Comparison of ENCODE assay signal across 10 cellular contexts in genomic region chr5:73436535-73437125, GRCh38. TPM values are rescaled to one million over a fixed set of nuclear protein-coding genes. Genes with fewer than 3 reads are reported as not detected.
DNase-seq lines count a peak whose midpoint lies in the region; ATAC-seq, FAIRE-seq and TF ChIP-seq lines count a peak whose summit lies in the region.
"Had no signal": no experiment of that assay in that cellular context is flagged by ENCODE, and none has a peak within 500 bp of the region (broad histone marks: within the 10 kb centered on the region; RNA-seq: fewer than 3 reads in every experiment).

No MANE protein-coding gene starts in this region.

- H3K4me3 Mint-ChIP-seq in activated naive CD8-positive, alpha-beta T cell treated with anti-CD3 and anti-CD28 coated beads, Interleukin-2, amount 10 ng/mL, durations not matched to agents 7 days and 5 days = peak overlapping the region; percentile 39

- WGBS in spleen, 5 donors = 2 to 7% (median 3%) methylated on average over 15 to 71 of the region's 71 CpGs

- H3K4me1 Mint-ChIP-seq in activated naive CD8-positive, alpha-beta T cell treated with anti-CD3 and anti-CD28 coated beads, Interleukin-2, amount 10 ng/mL, durations not matched to agents 7 days and 5 days = peaks cover 7% of the 10 kb centered on the region

- H3K27ac Mint-ChIP-seq in activated naive CD8-positive, alpha-beta T cell treated with anti-CD3 and anti-CD28 coated beads, Interleukin-2, amount 10 ng/mL, durations not matched to agents 7 days and 5 days = no peak overlapping the region

- peaks cover 98% of the 10 kb centered on the region for H3K27me3 ChIP-seq in iPS-18a (ENCODE audit: control insufficient read depth, insufficient read depth, low read length)
- H3K27me3 ChIP-seq in spleen (replicated peaks in 1 of 7) = peaks cover 23 to 100% (median 85%) of the 10 kb centered on the region in 7 donors

- no peak overlapping the region for H3K27ac ChIP-seq in iPS-18a (ENCODE audit: low read length)
- H3K27ac ChIP-seq in spleen = no peak overlapping the region

- intact Hi-C loops in spleen (cut with DNase I; ENCODE audit: low total_unique reads) = no loop called here

- peaks cover 86% of the 10 kb centered on the region for H3K27me3 Mint-ChIP-seq in activated naive CD8-positive, alpha-beta T cell treated with anti-CD3 and anti-CD28 coated beads, Interleukin-2, amount 10 ng/mL, durations not matched to agents 7 days and 5 days

- no peak for TF ChIP-seq CTCF in spleen (IDR thresholded peaks at IDR 0.05 in 8 of 11, conservative IDR thresholded peaks at IDR 0.05 in 3 of 11)

- H3K36me3 Mint-ChIP-seq in activated naive CD8-positive, alpha-beta T cell treated with anti-CD3 and anti-CD28 coated beads, Interleukin-2, amount 10 ng/mL, durations not matched to agents 7 days and 5 days = peaks cover 1% of the 10 kb centered on the region

- H3K9me3 Mint-ChIP-seq in activated naive CD8-positive, alpha-beta T cell treated with anti-CD3 and anti-CD28 coated beads, Interleukin-2, amount 10 ng/mL, durations not matched to agents 7 days and 5 days = peaks cover 1% of the 10 kb centered on the region

- POLR2A ChIA-PET in activated naive CD8-positive, alpha-beta T cell treated with anti-CD3 and anti-CD28 coated beads, Interleukin-2, amount 10 ng/mL, durations not matched to agents 7 days and 5 days (lab: Charles Lee) = no interaction called here

- no peak for ATAC-seq in activated naive CD8-positive, alpha-beta T cell treated with anti-CD3 and anti-CD28 coated beads, Interleukin-2, amount 10 ng/mL, durations not matched to agents 7 days and 5 days (ENCODE audit: low read depth)
- no peak for ATAC-seq in HG03439 (IDR thresholded peaks at IDR 0.05; ENCODE audit: unreplicated experiment)

- H3K4me3 ChIP-seq in iPS-18a (ENCODE audit: low read length) (peak overlapping the region; percentile 36), spleen (peak overlapping the region in 7 of 8 donors; percentile 9 to 59 (median 20))

- peaks cover 12% of the 10 kb centered on the region for H3K4me1 ChIP-seq in iPS-18a (ENCODE audit: control insufficient read depth, low read depth, low read length)
- peaks cover 7 to 24% (median 18%) of the 10 kb centered on the region in 6 donors for H3K4me1 ChIP-seq in spleen

- DNase-seq in DMS53 (lab: John Stamatoyannopoulos, UW) = peak; percentile 78
- no peak for DNase-seq in DMS53 treated with DMSO at 0.1 percent for 48 hours (lab: John Stamatoyannopoulos, UW; ENCODE audit: unreplicated experiment)
- DNase-seq in activated naive CD8-positive, alpha-beta T cell treated with anti-CD3 and anti-CD28 coated beads, Interleukin-2, amount 10 ng/mL, durations not matched to agents 7 days and 5 days = no peak
- no peak for DNase-seq in spleen
- DNase-seq in GM12891 (ENCODE audit: insufficient read length, low spot score) = no peak
- DNase-seq in NCI-H1694 treated with DMSO at 0.1 percent for 48 hours (lab: John Stamatoyannopoulos, UW) = no peak
- DNase-seq: anterior cingulate cortex had no signal

- no peaks in the 10 kb centered on the region for H3K36me3 ChIP-seq in iPS-18a (ENCODE audit: control insufficient read depth, low read depth, low read length)
- H3K36me3 ChIP-seq in spleen = no peaks in the 10 kb centered on the region

- no peak for FAIRE-seq in GM12891 (lab: Jason Lieb, UNC)
- FAIRE-seq: A204.1 had no signal

- no peak for TF ChIP-seq POLR2A in spleen (IDR thresholded peaks at IDR 0.05)
- TF ChIP-seq POLR2A in GM12891 (IDR thresholded peaks at IDR 0.05; ENCODE audit: low read depth, low read length) = no peak

- no peaks in the 10 kb centered on the region for H3K9me3 ChIP-seq in iPS-18a (ENCODE audit: control insufficient read depth, low read depth, low read length)
- H3K9me3 ChIP-seq in spleen = no peaks in the 10 kb centered on the region

- peak overlapping the region; percentile 12 for H3K9ac ChIP-seq in iPS-18a (ENCODE audit: low read length)

TF ChIP-seq in GM12891, 5 proteins besides CTCF, POLR2A, EP300 and RAD21:
- TF ChIP-seq PAX5 (IDR thresholded peaks at IDR 0.05; ENCODE audit: insufficient read depth, low read length, severe bottlenecking) = no peak
- TF ChIP-seq POLR2AphosphoS5 (IDR thresholded peaks at IDR 0.05; ENCODE audit: low read depth, low read length) = no peak
- TF ChIP-seq POU2F2 (IDR thresholded peaks at IDR 0.05; ENCODE audit: low read depth, low read length) = no peak
- TF ChIP-seq SPI1 (IDR thresholded peaks at IDR 0.05; ENCODE audit: low read depth, low read length) = no peak
- no peak for TF ChIP-seq TAF1 (IDR thresholded peaks at IDR 0.05; ENCODE audit: low read depth, low read length)

RNA-seq across cellular contexts. Expression of gene FOXD1, which starts 11.9 kb away (rescaled TPM):
- total RNA-seq in activated naive CD8-positive, alpha-beta T cell treated with anti-CD3 and anti-CD28 coated beads, Interleukin-2, amount 10 ng/mL, durations not matched to agents 7 days and 5 days = under 1 TPM in 1 of 2 experiments, not detected in 1; 0.14 TPM
- 1 to 10 TPM in 1 of 7 donors, under 1 TPM in 5, not detected in 1; 0.26 to 1.1 (median 0.34) TPM for total RNA-seq in spleen
- 1 to 10 TPM in 1 of 3 donors, under 1 TPM in 2; 0.09 to 1.1 (median 0.37) TPM for polyA plus RNA-seq in spleen
- 0.04 TPM for polyA plus RNA-seq in GM12891 (2012; ENCODE audit: low read depth, missing spikeins)
